Comparison of ENCODE assay signal across 13 cellular contexts in genomic region chr9:15144567-15145174, GRCh38.
A peak's percentile ranks its signal among the peaks of the same experiment; 100 is the strongest.
DNase-seq lines count a peak whose midpoint lies in the region; ATAC-seq, FAIRE-seq and TF ChIP-seq lines count a peak whose summit lies in the region.
"Had no signal": no experiment of that assay in that cellular context is flagged by ENCODE, and none has a peak within 500 bp of the region (broad histone marks: within the 10 kb centered on the region; RNA-seq: fewer than 3 reads in every experiment).

No MANE protein-coding gene starts in this region.

- peak; percentile 88 for FAIRE-seq in bronchial epithelial cell (lab: Jason Lieb, UNC)
- FAIRE-seq: GM19239, K562 had no signal

- no peaks in the 10 kb centered on the region for H3K9me3 Mint-ChIP-seq in CD8-positive, alpha-beta memory T cell
- H3K9me3 Mint-ChIP-seq in activated T-helper 17 cell treated with anti-CD3 and anti-CD28 coated beads, Interleukin-2, amount 50 U/mL, for 72 hours = no peaks in the 10 kb centered on the region
- H3K9me3 Mint-ChIP-seq: neural crest cell had no signal

- no peak overlapping the region for H3K27ac ChIP-seq in HCT116 (ENCODE audit: low read depth, low read length)
- H3K27ac ChIP-seq in gastrocnemius medialis = no peak overlapping the region
- H3K27ac ChIP-seq in CD8-positive, alpha-beta memory T cell (ENCODE audit: low read depth, low read length) = no peak overlapping the region
- H3K27ac ChIP-seq in ovary = no peak overlapping the region

- H3K27me3 ChIP-seq in HCT116 (ENCODE audit: insufficient read depth, low read length) = no peaks in the 10 kb centered on the region
- no peaks in the 10 kb centered on the region for H3K27me3 ChIP-seq in bronchial epithelial cell (ENCODE audit: control insufficient read depth, insufficient read depth, low read length)
- no peaks in the 10 kb centered on the region for H3K27me3 ChIP-seq in gastrocnemius medialis
- H3K27me3 ChIP-seq in CD8-positive, alpha-beta memory T cell (ENCODE audit: insufficient read depth, low read length, poor library complexity, severe bottlenecking) = no peaks in the 10 kb centered on the region
- no peaks in the 10 kb centered on the region for H3K27me3 ChIP-seq in ovary

- H2AFZ ChIP-seq in HCT116 (ENCODE audit: low read depth, low read length, poor library complexity, severe bottlenecking) = no peak overlapping the region

- H3K9me2 ChIP-seq in HCT116 (ENCODE audit: insufficient read depth) = no peaks in the 10 kb centered on the region

- peaks cover 0 to 7% of the 10 kb centered on the region in 2 experiments; a peak in 1 of 4 replicates for H3K4me1 ChIP-seq in HCT116 (ENCODE audit: control insufficient read depth in 1 of 2, insufficient read depth in 2 of 2, low read length in 2 of 2)
- H3K4me1 ChIP-seq in gastrocnemius medialis = peaks cover 5 to 9% of the 10 kb centered on the region in 2 donors
- peaks cover 4% of the 10 kb centered on the region for H3K4me1 ChIP-seq in CD8-positive, alpha-beta memory T cell (ENCODE audit: insufficient read depth, low read length)
- H3K4me1 ChIP-seq in ovary (ENCODE audit: insufficient read depth) = no peaks in the 10 kb centered on the region

- H3K36me3 ChIP-seq in HCT116 (ENCODE audit: control insufficient read depth in 1 of 2, insufficient read depth in 2 of 2, low read length in 2 of 2) (no peaks in the 10 kb centered on the region), bronchial epithelial cell (ENCODE audit: control insufficient read depth, insufficient read depth, low read length) (no peaks in the 10 kb centered on the region), gastrocnemius medialis (no peaks in the 10 kb centered on the region), ovary (no peaks in the 10 kb centered on the region)
- H3K36me3 ChIP-seq in CD8-positive, alpha-beta memory T cell (ENCODE audit: insufficient read depth, low read length) = no peaks in the 10 kb centered on the region

- no peak overlapping the region for H3K9ac ChIP-seq in HCT116 (ENCODE audit: low read length)

- peaks cover 0 to 10% (median 7%) of the 10 kb centered on the region in 3 donors for H3K4me1 Mint-ChIP-seq in CD8-positive, alpha-beta memory T cell
- no peaks in the 10 kb centered on the region for H3K4me1 Mint-ChIP-seq in activated T-helper 17 cell treated with anti-CD3 and anti-CD28 coated beads, Interleukin-2, amount 50 U/mL, for 72 hours

- no peak for TF ChIP-seq POLR2A in HCT116 (IDR thresholded peaks at IDR 0.05; ENCODE audit: borderline replicate concordance, extremely low read depth, insufficient read depth, insufficient read length)
- no peak for TF ChIP-seq POLR2A in gastrocnemius medialis (IDR thresholded peaks at IDR 0.05)
- no peak for TF ChIP-seq POLR2A in ovary (IDR thresholded peaks at IDR 0.05)

- TF ChIP-seq EP300 in ovary (IDR thresholded peaks at IDR 0.05) = no peak

- ATAC-seq in HCT116 (no peak), gastrocnemius medialis (peak in 1 of 2 donors; percentile 72)
- ATAC-seq in activated T-helper 17 cell treated with anti-CD3 and anti-CD28 coated beads, Interleukin-2, amount 50 U/mL, for 72 hours (replicated peaks) = no peak
- ATAC-seq: K562 had no signal

- intact Hi-C loops in HCT116 (cut with micrococcal nuclease) = no loop called here
- intact Hi-C loops in gastrocnemius medialis (cut with DNase I; ENCODE audit: low total_unique reads) = loop anchor here (1.0 to 10.0 kb wide), 3 partner anchors 10 to 160 kb away; partner anchors contain the start of gene TTC39B
- intact Hi-C loops in ovary (cut with DNase I) = no loop called here

- H3K36me3 Mint-ChIP-seq in CD8-positive, alpha-beta memory T cell = no peaks in the 10 kb centered on the region
- no peaks in the 10 kb centered on the region for H3K36me3 Mint-ChIP-seq in activated T-helper 17 cell treated with anti-CD3 and anti-CD28 coated beads, Interleukin-2, amount 50 U/mL, for 72 hours (ENCODE audit: low read depth)

- 28 to 34% (median 29%) methylated on average over 6 of the region's 6 CpGs for WGBS in ovary, 3 donors

- no peaks in the 10 kb centered on the region for H3K79me2 ChIP-seq in HCT116 (ENCODE audit: insufficient read depth, low read length)

- RAD21 ChIA-PET in HCT116 (lab: Charles Lee; ENCODE audit: low non-redundant PET in 1 of 2, low total read pairs in 2 of 2, uncharacterized antibody in 2 of 2, unreplicated experiment in 2 of 2) = no interaction called here

- no peak for TF ChIP-seq CTCF in HCT116 (IDR thresholded peaks at IDR 0.05 in 2 of 3, conservative IDR thresholded peaks at IDR 0.05 in 1 of 3; ENCODE audit: borderline replicate concordance in 1 of 3, insufficient read depth in 1 of 3, low read depth in 2 of 3, low read length in 2 of 3)
- TF ChIP-seq CTCF in bronchial epithelial cell (IDR thresholded peaks at IDR 0.05; ENCODE audit: insufficient read depth, low read length, severe bottlenecking) = no peak
- no peak for TF ChIP-seq CTCF in gastrocnemius medialis (IDR thresholded peaks at IDR 0.05 in 4 of 5, conservative IDR thresholded peaks at IDR 0.05 in 1 of 5)
- no peak for TF ChIP-seq CTCF in ovary (IDR thresholded peaks at IDR 0.05)

- H3K9me3 ChIP-seq in HCT116 (ENCODE audit: control insufficient read depth in 1 of 2, insufficient read depth in 1 of 2, low read depth in 1 of 2, low read length in 2 of 2) (no peaks in the 10 kb centered on the region), gastrocnemius medialis (no peaks in the 10 kb centered on the region), ovary (no peaks in the 10 kb centered on the region)
- H3K9me3 ChIP-seq in CD8-positive, alpha-beta memory T cell (ENCODE audit: low read length) = no peaks in the 10 kb centered on the region

- no TSS peak for BruUV-seq in HCT116 (replicated peaks; lab: Mats Ljungman, UMichigan)

- 0 out of 2 replicates have a peak overlapping the region, but pooled peaks have one; percentile 17 for H3K4me2 ChIP-seq in HCT116 (ENCODE audit: low read length)

- no peak overlapping the region for H3K27ac Mint-ChIP-seq in CD8-positive, alpha-beta memory T cell
- no peak overlapping the region for H3K27ac Mint-ChIP-seq in activated T-helper 17 cell treated with anti-CD3 and anti-CD28 coated beads, Interleukin-2, amount 50 U/mL, for 72 hours

- POLR2A ChIA-PET in HCT116 (lab: Charles Lee) = no interaction called here
- POLR2A ChIA-PET in CD8-positive, alpha-beta memory T cell (lab: Charles Lee) = no interaction called here

- TF ChIP-seq RAD21 in HCT116 (IDR thresholded peaks at IDR 0.05; ENCODE audit: low read depth) = no peak

- H4K20me1 ChIP-seq in HCT116 (ENCODE audit: insufficient read depth) = no peaks in the 10 kb centered on the region

- CTCF ChIA-PET in HCT116 (lab: Charles Lee) = interaction anchor here (1.5 to 2.3 kb wide), 2 partner anchors 9 to 10 kb away, joined by 4 to 6 read pairs; no protein-coding TSS in a partner anchor
- CTCF ChIA-PET in CD8-positive, alpha-beta memory T cell (lab: Charles Lee) = interaction anchor here (2.0 kb wide), 1 partner anchor 10 kb away, joined by 4 read pairs; no protein-coding TSS in a partner anchor

- in situ Hi-C loops in gastrocnemius medialis (cut with MboI; ENCODE audit: low sequenced_read_pairs in 4 of 4) = loop anchor here in 2 of 4 donors (25.0 kb wide), 3 partner anchors 107 to 532 kb away; no protein-coding TSS in a partner anchor

- H3K4me3 ChIP-seq in HCT116 (replicated peaks in 1 of 2; ENCODE audit: low read depth in 1 of 2, low read length in 2 of 2) = no peak overlapping the region
- H3K4me3 ChIP-seq in bronchial epithelial cell (ENCODE audit: low read depth, low read length) = no peak overlapping the region
- no peak overlapping the region for H3K4me3 ChIP-seq in gastrocnemius medialis
- H3K4me3 ChIP-seq in CD8-positive, alpha-beta memory T cell (ENCODE audit: low read length) = no peak overlapping the region
- no peak overlapping the region for H3K4me3 ChIP-seq in ovary
- H3K4me3 ChIP-seq: K562 had no signal

- no peak overlapping the region for H3K4me3 Mint-ChIP-seq in CD8-positive, alpha-beta memory T cell
- no peak overlapping the region for H3K4me3 Mint-ChIP-seq in activated T-helper 17 cell treated with anti-CD3 and anti-CD28 coated beads, Interleukin-2, amount 50 U/mL, for 72 hours
- H3K4me3 Mint-ChIP-seq: neural crest cell had no signal

- peaks cover 2 to 16% of the 10 kb centered on the region in 2 donors for H3K27me3 Mint-ChIP-seq in CD8-positive, alpha-beta memory T cell
- peaks cover 3% of the 10 kb centered on the region for H3K27me3 Mint-ChIP-seq in activated T-helper 17 cell treated with anti-CD3 and anti-CD28 coated beads, Interleukin-2, amount 50 U/mL, for 72 hours

- DNase-seq in HCT116 (ENCODE audit: low read depth, low spot score) = peak; percentile 8
- peak; percentile 27 for DNase-seq in NCI-H2107 treated with DMSO at 0.1 percent for 48 hours (lab: John Stamatoyannopoulos, UW; ENCODE audit: unreplicated experiment)
- DNase-seq in bronchial epithelial cell (ENCODE audit: low read depth) = peak; percentile 93
- DNase-seq in gastrocnemius medialis = peak; percentile 18 to 21
- no peak for DNase-seq in CD8-positive, alpha-beta memory T cell
- no peak for DNase-seq in ovary
- DNase-seq: activated CD4-positive, CD25-positive, alpha-beta regulatory T cell; activated T-cell treated with anti-CD3 and anti-CD28 coated beads for 4 hours; NCI-H524 treated with DMSO at 0.1 percent for 48 hours had no signal

TF ChIP-seq in HCT116, 20 proteins besides CTCF, POLR2A, EP300 and RAD21 (continues in another document):
- no peak for TF ChIP-seq SRF (IDR thresholded peaks at IDR 0.05; ENCODE audit: low read depth)
- TF ChIP-seq EGR1 (IDR thresholded peaks at IDR 0.05; ENCODE audit: low read depth) = no peak
- TF ChIP-seq FOSL1 (IDR thresholded peaks at IDR 0.05; ENCODE audit: low read depth) = peak; percentile 27; the same call in 1 of the 2 replicates
- no peak for TF ChIP-seq TCF7L2 (IDR thresholded peaks at IDR 0.05; ENCODE audit: borderline replicate concordance, extremely low read depth, insufficient read depth, insufficient read length)

Comparison
In these comparisons a context has a peak if more than half of its experiments do, and no peak if none do; other contexts are left out.
1. DNase-seq: peak in HCT116 (single experiment), NCI-H2107 treated with DMSO at 0.1 percent for 48 hours (single experiment), bronchial epithelial cell (single experiment) and gastrocnemius medialis (2 of 2); none in CD8-positive, alpha-beta memory T cell (0 of 5) and ovary (0 of 5).